In genomic region chr6:38364127-38364526, GRCh38 we compare ENCODE assay signal across 22 cellular contexts.
DNase-seq lines count a peak whose midpoint lies in the region; ATAC-seq, FAIRE-seq and TF ChIP-seq lines count a peak whose summit lies in the region.
"Had no signal": no experiment of that assay in that cellular context is flagged by ENCODE, and none has a peak within 500 bp of the region (broad histone marks: within the 10 kb centered on the region; RNA-seq: fewer than 3 reads in every experiment).

No MANE protein-coding gene starts in this region.

- H4K20me1 ChIP-seq in endothelial cell of umbilical vein (replicated peaks; ENCODE audit: control insufficient read depth, extremely low read depth, insufficient read depth, low read length) (no peaks in the 10 kb centered on the region), osteoblast (ENCODE audit: insufficient read depth, low read length) (no peaks in the 10 kb centered on the region)

- no peak for TF ChIP-seq EP300 in tibial nerve (IDR thresholded peaks at IDR 0.05)

- H3K79me2 ChIP-seq in endothelial cell of umbilical vein (ENCODE audit: control insufficient read depth, insufficient read depth, low read length): no peaks in the 10 kb centered on the region
- no peaks in the 10 kb centered on the region for H3K79me2 ChIP-seq in osteoblast (ENCODE audit: insufficient read depth, low read length)

- 73 to 76% methylated on average over 3 of the region's 3 CpGs for WGBS in tibial nerve, 2 donors

- no peak for TF ChIP-seq POLR2A in endothelial cell of umbilical vein (IDR thresholded peaks at IDR 0.05; ENCODE audit: low read depth, low read length)
- TF ChIP-seq POLR2A in tibial nerve (IDR thresholded peaks at IDR 0.05): no peak

- intact Hi-C loops in endothelial cell of umbilical vein (cut with micrococcal nuclease) (no loop called here), sciatic nerve (cut with DNase I) (no loop called here)

- TF ChIP-seq CTCF in HEK293 (tag by site-specific recombination; IDR thresholded peaks at IDR 0.05) (no peak), endothelial cell of umbilical vein (IDR thresholded peaks at IDR 0.05; ENCODE audit: extremely low read depth in 1 of 2, insufficient read depth in 1 of 2, low read depth in 1 of 2, low read length in 2 of 2) (no peak), osteoblast (IDR thresholded peaks at IDR 0.05; ENCODE audit: extremely low read depth, low read depth, low read length) (no peak), tibial nerve (IDR thresholded peaks at IDR 0.05) (no peak)

- H3K4me2 ChIP-seq in endothelial cell of umbilical vein (ENCODE audit: insufficient read depth, low read length) (no peak overlapping the region), osteoblast (ENCODE audit: insufficient read depth, low read length) (no peak overlapping the region)
- H3K4me2 ChIP-seq: KMS-11, PC-9 had no signal

- H3K27ac ChIP-seq in HEK293 (ENCODE audit: extremely low read depth, low read depth, low read length): no peak overlapping the region
- no peak overlapping the region for H3K27ac ChIP-seq in endothelial cell of umbilical vein (ENCODE audit: insufficient read depth, low read depth, low read length)
- peak overlapping the region; percentile 50 for H3K27ac ChIP-seq in osteoblast (ENCODE audit: low read depth, low read length)
- no peak overlapping the region for H3K27ac ChIP-seq in tibial nerve
- H3K27ac ChIP-seq: 22Rv1, KMS-11, PC-9 had no signal

- H3K4me3 ChIP-seq in HEK293 (ENCODE audit: low read depth, low read length): no peak overlapping the region
- H3K4me3 ChIP-seq in endothelial cell of umbilical vein (replicated peaks in 1 of 3; ENCODE audit: insufficient read depth in 1 of 3, low read depth in 1 of 3, low read length in 3 of 3): no peak overlapping the region
- H3K4me3 ChIP-seq in osteoblast (ENCODE audit: insufficient read depth, low read length): no peak overlapping the region
- no peak overlapping the region for H3K4me3 ChIP-seq in tibial nerve
- H3K4me3 ChIP-seq: GM12878, PC-9 had no signal

- ATAC-seq in HG03342 (IDR thresholded peaks at IDR 0.05; ENCODE audit: unreplicated experiment) (no peak), sciatic nerve (no peak)
- ATAC-seq: GM12878 had no signal

- H3K9me3 ChIP-seq in HEK293 (ENCODE audit: control insufficient read depth, insufficient read depth, low read depth, low read length) (no peaks in the 10 kb centered on the region), endothelial cell of umbilical vein (replicated peaks; ENCODE audit: control insufficient read depth, insufficient read depth, low read length) (no peaks in the 10 kb centered on the region), osteoblast (ENCODE audit: low read depth, low read length) (no peaks in the 10 kb centered on the region), tibial nerve (no peaks in the 10 kb centered on the region)

- no peak for FAIRE-seq in endothelial cell of umbilical vein (lab: Jason Lieb, UNC)
- FAIRE-seq: GM12878 had no signal

- no peaks in the 10 kb centered on the region for H3K27me3 ChIP-seq in endothelial cell of umbilical vein (ENCODE audit: control insufficient read depth in 2 of 2, insufficient read depth in 2 of 2, low read length in 2 of 2)
- H3K27me3 ChIP-seq in osteoblast (ENCODE audit: insufficient read depth, low read length): no peaks in the 10 kb centered on the region
- H3K27me3 ChIP-seq in tibial nerve: no peaks in the 10 kb centered on the region

- dilution Hi-C loops in endothelial cell of umbilical vein (cut with MboI; ENCODE audit: extremely low pct_ligation_motif_present, low sequenced_read_pairs): no loop called here

- no TSS peak for BruUV-seq in endothelial cell of umbilical vein (replicated peaks; lab: Mats Ljungman, UMichigan)

- DNase-seq in DMS53 (lab: John Stamatoyannopoulos, UW) (peak; percentile 4), DMS53 treated with DMSO at 0.1 percent for 48 hours (lab: John Stamatoyannopoulos, UW; ENCODE audit: unreplicated experiment) (no peak), endothelial cell of umbilical vein (ENCODE audit: low read depth, low spot score) (peak; percentile 19), osteoblast (ENCODE audit: insufficient read length, low spot score, missing footprints) (peak; percentile 89), sciatic nerve (ENCODE audit: low spot score) (no peak), tibial nerve (ENCODE audit: low spot score in 2 of 2) (no peak)
- DNase-seq: AML-193, C1 segment of cervical spinal cord, DMS79, H7, NCI-H1105, NCI-H2029 treated with DMSO at 0.1 percent for 48 hours, NCI-H226, NCI-H510A treated with DMSO at 0.1 percent for 48 hours, NCI-H748 treated with DMSO at 0.1 percent for 48 hours, PC-9, RPMI8226 had no signal

- H3K9me1 ChIP-seq in endothelial cell of umbilical vein (replicated peaks; ENCODE audit: control insufficient read depth, extremely low read depth, insufficient read depth, low read length): no peaks in the 10 kb centered on the region

- no peaks in the 10 kb centered on the region for H3K4me1 ChIP-seq in HEK293 (ENCODE audit: control insufficient read depth, insufficient read depth, low read length)
- H3K4me1 ChIP-seq in endothelial cell of umbilical vein (ENCODE audit: control insufficient read depth, extremely low read depth, insufficient read depth, low read length): no peaks in the 10 kb centered on the region
- peaks cover 12% of the 10 kb centered on the region for H3K4me1 ChIP-seq in osteoblast (ENCODE audit: insufficient read depth, low read length)
- peaks cover 0 to 3% (median 0%) of the 10 kb centered on the region in 4 donors for H3K4me1 ChIP-seq in tibial nerve

- no peak overlapping the region for H3K9ac ChIP-seq in endothelial cell of umbilical vein (replicated peaks; ENCODE audit: extremely low read depth, insufficient read depth, low read length)
- H3K9ac ChIP-seq: KMS-11 had no signal

- POLR2A ChIA-PET in HEK293 (lab: Yijun Ruan, JAX) (no interaction called here), endothelial cell of umbilical vein (lab: Charles Lee) (no interaction called here)

- no peaks in the 10 kb centered on the region for H3K36me3 ChIP-seq in HEK293 (ENCODE audit: control insufficient read depth in 2 of 2, insufficient read depth in 1 of 2, low read length in 2 of 2)
- no peaks in the 10 kb centered on the region for H3K36me3 ChIP-seq in endothelial cell of umbilical vein (ENCODE audit: control insufficient read depth in 2 of 2, extremely low read depth in 1 of 2, insufficient read depth in 2 of 2, low read length in 2 of 2)
- no peaks in the 10 kb centered on the region for H3K36me3 ChIP-seq in osteoblast (ENCODE audit: insufficient read depth, low read length)
- no peaks in the 10 kb centered on the region for H3K36me3 ChIP-seq in tibial nerve

- CTCF ChIA-PET in HEK293 (lab: Yijun Ruan, JAX): no interaction called here
- CTCF ChIA-PET in endothelial cell of umbilical vein (lab: Charles Lee): no interaction called here

- no peak overlapping the region for H2AFZ ChIP-seq in endothelial cell of umbilical vein (ENCODE audit: low read depth, low read length)
- H2AFZ ChIP-seq in osteoblast (ENCODE audit: low read length): no peak overlapping the region
- H2AFZ ChIP-seq: PC-9 had no signal

TF ChIP-seq in HEK293, 187 proteins besides CTCF, POLR2A, EP300 and RAD21 (continues in another document):
- TF ChIP-seq, protein P1, sequence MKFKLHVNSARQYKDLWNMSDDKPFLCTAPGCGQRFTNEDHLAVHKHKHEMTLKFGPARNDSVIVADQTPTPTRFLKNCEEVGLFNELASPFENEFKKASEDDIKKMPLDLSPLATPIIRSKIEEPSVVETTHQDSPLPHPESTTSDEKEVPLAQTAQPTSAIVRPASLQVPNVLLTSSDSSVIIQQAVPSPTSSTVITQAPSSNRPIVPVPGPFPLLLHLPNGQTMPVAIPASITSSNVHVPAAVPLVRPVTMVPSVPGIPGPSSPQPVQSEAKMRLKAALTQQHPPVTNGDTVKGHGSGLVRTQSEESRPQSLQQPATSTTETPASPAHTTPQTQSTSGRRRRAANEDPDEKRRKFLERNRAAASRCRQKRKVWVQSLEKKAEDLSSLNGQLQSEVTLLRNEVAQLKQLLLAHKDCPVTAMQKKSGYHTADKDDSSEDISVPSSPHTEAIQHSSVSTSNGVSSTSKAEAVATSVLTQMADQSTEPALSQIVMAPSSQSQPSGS (tag by site-specific recombination; IDR thresholded peaks at IDR 0.05; ENCODE audit: low read depth): peak; percentile 91
- TF ChIP-seq ZEB2 (tag by site-specific recombination; IDR thresholded peaks at IDR 0.05): 0 out of 2 replicates have a peak, but pooled peaks have one; percentile 18
- no peak for TF ChIP-seq RBAK (tag by site-specific recombination; IDR thresholded peaks at IDR 0.05)
- no peak for TF ChIP-seq ZNF10 (tag by site-specific recombination; IDR thresholded peaks at IDR 0.05)

TF ChIP-seq in endothelial cell of umbilical vein, 7 proteins besides CTCF, POLR2A, EP300 and RAD21:
- TF ChIP-seq, protein P2, sequence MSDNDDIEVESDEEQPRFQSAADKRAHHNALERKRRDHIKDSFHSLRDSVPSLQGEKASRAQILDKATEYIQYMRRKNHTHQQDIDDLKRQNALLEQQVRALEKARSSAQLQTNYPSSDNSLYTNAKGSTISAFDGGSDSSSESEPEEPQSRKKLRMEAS (IDR thresholded peaks at IDR 0.05; ENCODE audit: insufficient read depth, insufficient read length): no peak
- peak; percentile 33 for TF ChIP-seq JUN (IDR thresholded peaks at IDR 0.05; ENCODE audit: borderline replicate concordance, insufficient read depth, insufficient read length, low read depth)

Comparison
In these comparisons a context has a peak if more than half of its experiments do, and no peak if none do; other contexts are left out.
1. DNase-seq: peak in DMS53 (single experiment), endothelial cell of umbilical vein (single experiment) and osteoblast (single experiment); none in DMS53 treated with DMSO at 0.1 percent for 48 hours (single experiment), sciatic nerve (single experiment) and tibial nerve (0 of 2).